Comparison of ENCODE assay signal across 14 cellular contexts in the genomic region with DNA sequence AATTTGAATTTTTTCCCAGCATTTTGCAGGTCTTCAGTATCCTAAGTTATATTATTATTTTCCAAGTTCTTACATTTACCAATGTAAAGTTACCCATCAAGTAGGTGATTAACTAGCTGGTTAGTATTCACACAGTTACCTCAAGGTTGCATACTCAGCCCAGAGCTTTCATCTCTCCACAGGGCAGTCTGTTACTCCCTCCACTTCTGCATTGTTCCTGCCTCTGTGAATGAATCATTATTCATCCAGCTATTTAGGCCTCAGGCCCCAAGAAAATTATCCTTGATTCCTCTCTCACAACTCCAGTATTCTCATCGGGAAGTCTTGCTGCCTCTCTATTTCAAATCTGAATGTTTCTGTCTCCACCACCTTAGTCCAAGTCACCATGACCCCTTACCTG.
DNase-seq lines count a peak whose midpoint lies in the region; ATAC-seq, FAIRE-seq and TF ChIP-seq lines count a peak whose summit lies in the region.
"Had no signal": no experiment of that assay in that cellular context is flagged by ENCODE, and none has a peak within 500 bp of the region (broad histone marks: within the 10 kb centered on the region; RNA-seq: fewer than 3 reads in every experiment).

No MANE protein-coding gene starts in this region.

- no peaks in the 10 kb centered on the region for H3K4me1 Mint-ChIP-seq in nephron progenitor cell

- H3K4me1 ChIP-seq in mammary epithelial cell (ENCODE audit: insufficient read depth, low read length) = peaks cover 5% of the 10 kb centered on the region
- H3K4me1 ChIP-seq in breast epithelium = no peaks in the 10 kb centered on the region
- no peaks in the 10 kb centered on the region for H3K4me1 ChIP-seq in pancreas
- H3K4me1 ChIP-seq in PC-3 (ENCODE audit: insufficient read depth, low read length) = no peaks in the 10 kb centered on the region

- WGBS in mammary epithelial cell (ENCODE audit: low coverage, missing lambda C conversion rate) = 7% methylated on average over 1 of the region's 1 CpG
- WGBS in pancreas, 2 donors = 76 to 81% methylated on average over 1 of the region's 1 CpG

- ATAC-seq in pancreas (no peak), PC-3 (no peak), HG02981 (IDR thresholded peaks at IDR 0.05; ENCODE audit: unreplicated experiment) (no peak)

- no TSS peak for BruUV-seq in mammary epithelial cell (replicated peaks; lab: Mats Ljungman, UMichigan)
- no TSS peak for BruUV-seq in PC-3 (replicated peaks; lab: Mats Ljungman, UMichigan)

- H3F3A ChIP-seq in PC-3 (ENCODE audit: low read length, unreplicated experiment) = no peaks in the 10 kb centered on the region

- H3K9me3 Mint-ChIP-seq in nephron progenitor cell = no peaks in the 10 kb centered on the region
- H3K9me3 Mint-ChIP-seq: CD4-positive, CD25-positive, alpha-beta regulatory T cell had no signal

- in situ Hi-C loops in mammary epithelial cell (cut with MboI; ENCODE audit: low sequenced_read_pairs in 2 of 2) = loop anchor here in 1 of 2 donors (25.0 kb wide), 1 partner anchor 349 kb away; no protein-coding TSS in a partner anchor

- no peak for TF ChIP-seq POLR2A in breast epithelium (IDR thresholded peaks at IDR 0.05)

- POLR2A ChIA-PET in PC-3 (lab: Charles Lee; ENCODE audit: unreplicated experiment) = no interaction called here

- H3K36me3 ChIP-seq in mammary epithelial cell (ENCODE audit: insufficient read depth, low read length) (peaks cover 7% of the 10 kb centered on the region), breast epithelium (no peaks in the 10 kb centered on the region), bronchial epithelial cell (ENCODE audit: control insufficient read depth, insufficient read depth, low read length) (peaks cover 8% of the 10 kb centered on the region), pancreas (no peaks in the 10 kb centered on the region), PC-3 (ENCODE audit: low read depth, low read length) (peaks cover 8% of the 10 kb centered on the region; the same call in 1 of the 2 replicates)

- DNase-seq in mammary epithelial cell (peak; percentile 50), breast epithelium (ENCODE audit: low spot score in 2 of 2) (no peak), bronchial epithelial cell (ENCODE audit: low read depth) (peak; percentile 22), nephron progenitor cell (no peak), pancreas (no peak), PC-3 (no peak)
- DNase-seq: 8988T; AML-193; CD4-positive, CD25-positive, alpha-beta regulatory T cell; DMS53; GF-D8; H7 had no signal

- H3K27me3 ChIP-seq in mammary epithelial cell (ENCODE audit: insufficient read depth, low read length) (no peaks in the 10 kb centered on the region), breast epithelium (no peaks in the 10 kb centered on the region), bronchial epithelial cell (ENCODE audit: control insufficient read depth, insufficient read depth, low read length) (no peaks in the 10 kb centered on the region), pancreas (no peaks in the 10 kb centered on the region), PC-3 (ENCODE audit: low read length) (no peaks in the 10 kb centered on the region)
- H3K27me3 ChIP-seq: BLaER1 had no signal

- H3K4me2 ChIP-seq in mammary epithelial cell (ENCODE audit: insufficient read depth, low read depth, low read length) = no peak overlapping the region
- H3K4me2 ChIP-seq in PC-3 (ENCODE audit: low read length) = no peak overlapping the region
- H3K4me2 ChIP-seq: BLaER1 had no signal

- H3K9me3 ChIP-seq in mammary epithelial cell (replicated peaks; ENCODE audit: insufficient read depth, low read length) = no peaks in the 10 kb centered on the region
- no peaks in the 10 kb centered on the region for H3K9me3 ChIP-seq in breast epithelium
- H3K9me3 ChIP-seq in pancreas = no peaks in the 10 kb centered on the region
- H3K9me3 ChIP-seq in PC-3 (ENCODE audit: low read length) = no peaks in the 10 kb centered on the region
- H3K9me3 ChIP-seq: BLaER1 had no signal

- intact Hi-C loops in mammary epithelial cell (cut with micrococcal nuclease) (no loop called here), breast epithelium (cut with DNase I; ENCODE audit: low total_unique reads) (no loop called here), pancreas (cut with DNase I) (no loop called here), PC-3 (cut with micrococcal nuclease) (no loop called here)

- dilution Hi-C loops in mammary epithelial cell (cut with HindIII; ENCODE audit: low sequenced_read_pairs) = loop anchor here (25.0 kb wide), 1 partner anchor 349 kb away; no protein-coding TSS in a partner anchor

- H3K79me2 ChIP-seq in mammary epithelial cell (ENCODE audit: insufficient read depth, low read length) (no peaks in the 10 kb centered on the region), PC-3 (ENCODE audit: low read length) (no peaks in the 10 kb centered on the region)

- no peaks in the 10 kb centered on the region for H3K27me3 Mint-ChIP-seq in nephron progenitor cell (ENCODE audit: low read depth, poor library complexity)
- H3K27me3 Mint-ChIP-seq: CD4-positive, CD25-positive, alpha-beta regulatory T cell had no signal

- H3K4me3 ChIP-seq in mammary epithelial cell (replicated peaks in 1 of 3; ENCODE audit: insufficient read depth in 1 of 3, low read depth in 2 of 3, low read length in 3 of 3) (no peak overlapping the region), breast epithelium (no peak overlapping the region), bronchial epithelial cell (ENCODE audit: low read depth, low read length) (no peak overlapping the region), pancreas (no peak overlapping the region), PC-3 (ENCODE audit: low read length) (no peak overlapping the region)
- H3K4me3 ChIP-seq: BLaER1 had no signal

- peak overlapping the region; percentile 13 for H3K27ac Mint-ChIP-seq in nephron progenitor cell

- H2AFZ ChIP-seq in mammary epithelial cell (ENCODE audit: low read depth, low read length) (no peak overlapping the region), PC-3 (ENCODE audit: low read length) (no peak overlapping the region)

- H3K9ac ChIP-seq in mammary epithelial cell (ENCODE audit: insufficient read depth, low read length) (no peak overlapping the region), PC-3 (ENCODE audit: low read length) (no peak overlapping the region)
- H3K9ac ChIP-seq: BLaER1 had no signal

- CTCF ChIA-PET in mammary epithelial cell (lab: Charles Lee; ENCODE audit: low non-redundant PET) (interaction anchor here (0.6 kb wide), 1 partner anchor 10 kb away, joined by 3 read pairs; no protein-coding TSS in a partner anchor), PC-3 (lab: Charles Lee) (interaction anchor here (0.9 kb wide), 1 partner anchor 10 kb away, joined by 5 read pairs; no protein-coding TSS in a partner anchor)

- TF ChIP-seq CTCF in mammary epithelial cell (conservative IDR thresholded peaks at IDR 0.05 in 1 of 2, IDR thresholded peaks at IDR 0.05 in 1 of 2; ENCODE audit: extremely low read depth in 1 of 2, insufficient read depth in 1 of 2, low read depth in 1 of 2, low read length in 2 of 2) (no peak), breast epithelium (IDR thresholded peaks at IDR 0.05) (no peak), bronchial epithelial cell (IDR thresholded peaks at IDR 0.05; ENCODE audit: insufficient read depth, low read length, severe bottlenecking) (no peak), nephron progenitor cell (IDR thresholded peaks at IDR 0.05) (no peak), pancreas (IDR thresholded peaks at IDR 0.05) (no peak), PC-3 (conservative IDR thresholded peaks at IDR 0.05; ENCODE audit: low read depth, low read length) (no peak)

- H3K9me2 ChIP-seq in PC-3 (replicated peaks; ENCODE audit: low read length) = no peaks in the 10 kb centered on the region

- no peak overlapping the region for H3K27ac ChIP-seq in mammary epithelial cell (ENCODE audit: insufficient read depth, low read depth, low read length)
- no peak overlapping the region for H3K27ac ChIP-seq in breast epithelium
- no peak overlapping the region for H3K27ac ChIP-seq in pancreas
- no peak overlapping the region for H3K27ac ChIP-seq in PC-3 (ENCODE audit: low read length)
- H3K27ac ChIP-seq: BLaER1 had no signal

- FAIRE-seq in bronchial epithelial cell (lab: Jason Lieb, UNC) (no peak), pancreas (lab: Jason Lieb, UNC) (no peak)

- H3K4me3 Mint-ChIP-seq in nephron progenitor cell = no peak overlapping the region
- H3K4me3 Mint-ChIP-seq: CD4-positive, CD25-positive, alpha-beta regulatory T cell had no signal

- H3K36me3 Mint-ChIP-seq in nephron progenitor cell (ENCODE audit: low read depth) = peaks cover 38% of the 10 kb centered on the region

- H4K20me1 ChIP-seq in mammary epithelial cell (ENCODE audit: insufficient read depth, low read length) (no peaks in the 10 kb centered on the region), PC-3 (ENCODE audit: low read length) (no peaks in the 10 kb centered on the region)
- H4K20me1 ChIP-seq: BLaER1 had no signal

Comparison
In these comparisons a context has a peak if more than half of its experiments do, and no peak if none do; other contexts are left out.
1. DNase-seq: peak in mammary epithelial cell (single experiment) and bronchial epithelial cell (single experiment); none in breast epithelium (0 of 2), nephron progenitor cell (single experiment), pancreas (0 of 6) and PC-3 (single experiment).